ENCODE assay signal across 8 cellular contexts in the genomic region with DNA sequence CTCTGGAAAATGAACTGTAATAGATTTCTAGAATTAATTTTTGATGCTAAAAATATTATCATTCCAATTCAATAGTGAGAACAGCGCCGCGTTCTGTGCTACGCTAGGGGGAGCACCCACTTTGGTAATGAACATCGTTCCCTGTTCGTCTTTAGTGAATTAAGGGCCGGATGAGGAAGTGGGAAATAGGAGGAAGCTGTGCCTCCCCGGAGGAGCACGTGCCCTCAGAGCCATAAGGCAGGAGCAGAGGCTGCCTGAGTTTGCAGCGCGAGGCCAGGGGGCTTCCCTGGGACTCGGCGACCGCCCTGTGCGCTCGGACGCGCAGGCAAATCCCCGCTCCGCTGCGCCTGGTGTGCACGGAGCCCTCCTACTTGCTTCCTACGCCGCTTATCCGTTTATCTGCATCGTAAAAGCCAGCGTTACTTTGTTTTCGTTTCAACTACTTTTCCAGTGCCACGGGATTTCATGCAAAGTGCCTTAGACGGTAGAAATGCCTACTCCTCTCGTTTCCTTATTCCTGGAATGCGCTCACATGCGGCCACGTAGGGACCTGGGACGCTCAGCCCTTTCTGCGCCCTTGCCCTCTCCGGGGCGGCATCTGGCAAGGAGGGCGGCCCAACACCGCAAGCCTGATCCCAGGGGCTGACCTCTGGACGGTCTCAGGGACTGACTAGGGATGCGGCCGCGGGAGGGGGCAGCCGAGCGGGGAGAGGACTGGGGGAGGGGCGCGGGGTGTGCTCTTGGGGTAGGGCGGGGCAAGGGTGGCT.
DNase-seq lines count a peak whose midpoint lies in the region; ATAC-seq and TF ChIP-seq lines count a peak whose summit lies in the region.

No MANE protein-coding gene starts in this region.

- H3K4me3 ChIP-seq in Karpas-422 (ENCODE audit: low read length): no peak overlapping the region
- H3K4me3 ChIP-seq in foreskin fibroblast (ENCODE audit: low read depth in 1 of 2, low read length in 2 of 2): peak overlapping the region; percentile 33 to 46
- H3K4me3 ChIP-seq in upper lobe of left lung: peak overlapping the region in 3 of 4 donors; percentile 6 to 30 (median 16)

- H3K9me3 Mint-ChIP-seq in activated T-cell treated with anti-CD3 and anti-CD28 coated beads, Interleukin-2, amount 50 U/mL, for 24 hours: no peaks in the 10 kb centered on the region
- H3K9me3 Mint-ChIP-seq in nephron: no peaks in the 10 kb centered on the region
- no peaks in the 10 kb centered on the region for H3K9me3 Mint-ChIP-seq in activated CD8-positive, alpha-beta memory T cell treated with anti-CD3 and anti-CD28 coated beads, Interleukin-2, amount 10 ng/mL, durations not matched to agents 7 days and 5 days (ENCODE audit: low read depth)

- CTCF ChIA-PET in activated CD8-positive, alpha-beta memory T cell treated with anti-CD3 and anti-CD28 coated beads, Interleukin-2, amount 10 ng/mL, durations not matched to agents 7 days and 5 days (lab: Charles Lee): interaction anchor here (6.2 kb wide), 1 partner anchor 61 kb away, joined by 109 read pairs; no protein-coding TSS in a partner anchor

- TF ChIP-seq CTCF in foreskin fibroblast (IDR thresholded peaks at IDR 0.05; ENCODE audit: low read depth, low read length) (peak; percentile 65), nephron (IDR thresholded peaks at IDR 0.05; ENCODE audit: unreplicated experiment in 3 of 3) (peak; percentile 65 to 71 (median 70)), upper lobe of left lung (IDR thresholded peaks at IDR 0.05) (peak; percentile 28 to 57 (median 40))

- H3K79me2 ChIP-seq in Karpas-422 (ENCODE audit: low read length): no peaks in the 10 kb centered on the region

- H3K27me3 Mint-ChIP-seq in activated T-cell treated with anti-CD3 and anti-CD28 coated beads, Interleukin-2, amount 50 U/mL, for 24 hours: peaks cover 37% of the 10 kb centered on the region
- peaks cover 44% of the 10 kb centered on the region for H3K27me3 Mint-ChIP-seq in nephron (ENCODE audit: low read depth)
- H3K27me3 Mint-ChIP-seq in activated CD8-positive, alpha-beta memory T cell treated with anti-CD3 and anti-CD28 coated beads, Interleukin-2, amount 10 ng/mL, durations not matched to agents 7 days and 5 days: peaks cover 29% of the 10 kb centered on the region

- H3K36me3 Mint-ChIP-seq in activated T-cell treated with anti-CD3 and anti-CD28 coated beads, Interleukin-2, amount 50 U/mL, for 24 hours (ENCODE audit: low read depth): no peaks in the 10 kb centered on the region
- no peaks in the 10 kb centered on the region for H3K36me3 Mint-ChIP-seq in nephron (ENCODE audit: low read depth)
- no peaks in the 10 kb centered on the region for H3K36me3 Mint-ChIP-seq in activated CD8-positive, alpha-beta memory T cell treated with anti-CD3 and anti-CD28 coated beads, Interleukin-2, amount 10 ng/mL, durations not matched to agents 7 days and 5 days

- no peak overlapping the region for H2AFZ ChIP-seq in Karpas-422 (ENCODE audit: low read length)

- no peak overlapping the region for H3K27ac Mint-ChIP-seq in activated T-cell treated with anti-CD3 and anti-CD28 coated beads, Interleukin-2, amount 50 U/mL, for 24 hours
- H3K27ac Mint-ChIP-seq in nephron: peak overlapping the region in 2 of 3 experiments; percentile 75 to 92
- H3K27ac Mint-ChIP-seq in activated CD8-positive, alpha-beta memory T cell treated with anti-CD3 and anti-CD28 coated beads, Interleukin-2, amount 10 ng/mL, durations not matched to agents 7 days and 5 days: no peak overlapping the region

- TF ChIP-seq EP300 in upper lobe of left lung (IDR thresholded peaks at IDR 0.05): no peak

- DNase-seq in C1 segment of cervical spinal cord (lab: John Stamatoyannopoulos, UW): peak in 12 of 14 donors; percentile 6 to 58 (median 48)
- peak; percentile 70 for DNase-seq in Karpas-422
- peak; percentile 63 for DNase-seq in activated T-cell treated with anti-CD3 and anti-CD28 coated beads, Interleukin-2, amount 50 U/mL, for 24 hours
- peak; percentile 70 to 84 for DNase-seq in foreskin fibroblast
- peak; percentile 71 to 74 for DNase-seq in upper lobe of left lung
- no peak for DNase-seq in activated CD8-positive, alpha-beta memory T cell treated with anti-CD3 and anti-CD28 coated beads, Interleukin-2, amount 10 ng/mL, durations not matched to agents 7 days and 5 days

- no peaks in the 10 kb centered on the region for H3K9me2 ChIP-seq in Karpas-422 (replicated peaks; ENCODE audit: insufficient read depth, low read length)

- ATAC-seq in upper lobe of left lung (ENCODE audit: low FRiP score in 2 of 2): peak; percentile 62 to 81
- no peak for ATAC-seq in activated CD8-positive, alpha-beta memory T cell treated with anti-CD3 and anti-CD28 coated beads, Interleukin-2, amount 10 ng/mL, durations not matched to agents 7 days and 5 days
- no peak for ATAC-seq in HG03159 (IDR thresholded peaks at IDR 0.05; ENCODE audit: unreplicated experiment)

- H3K4me2 ChIP-seq in Karpas-422 (ENCODE audit: low read depth, low read length, poor library complexity, severe bottlenecking): no peak overlapping the region

- H3K4me1 Mint-ChIP-seq in activated T-cell treated with anti-CD3 and anti-CD28 coated beads, Interleukin-2, amount 50 U/mL, for 24 hours (ENCODE audit: low read depth): peaks cover 30% of the 10 kb centered on the region
- peaks cover 7% of the 10 kb centered on the region for H3K4me1 Mint-ChIP-seq in nephron
- H3K4me1 Mint-ChIP-seq in activated CD8-positive, alpha-beta memory T cell treated with anti-CD3 and anti-CD28 coated beads, Interleukin-2, amount 10 ng/mL, durations not matched to agents 7 days and 5 days: peaks cover 19% of the 10 kb centered on the region

- peaks cover 32% of the 10 kb centered on the region for H3K4me1 ChIP-seq in Karpas-422 (ENCODE audit: low read length)
- H3K4me1 ChIP-seq in upper lobe of left lung: peaks cover 14 to 23% (median 19%) of the 10 kb centered on the region in 4 donors

- peak overlapping the region; percentile 50 for H3K4me3 Mint-ChIP-seq in activated T-cell treated with anti-CD3 and anti-CD28 coated beads, Interleukin-2, amount 50 U/mL, for 24 hours
- H3K4me3 Mint-ChIP-seq in nephron: peak overlapping the region; percentile 70 to 80 (median 75)
- no peak overlapping the region for H3K4me3 Mint-ChIP-seq in activated CD8-positive, alpha-beta memory T cell treated with anti-CD3 and anti-CD28 coated beads, Interleukin-2, amount 10 ng/mL, durations not matched to agents 7 days and 5 days

- H3K36me3 ChIP-seq in Karpas-422 (ENCODE audit: insufficient read depth, low read length) (no peaks in the 10 kb centered on the region), upper lobe of left lung (no peaks in the 10 kb centered on the region)

- H3K27me3 ChIP-seq in Karpas-422 (ENCODE audit: low read length) (peaks cover 2% of the 10 kb centered on the region; the same call in 1 of the 2 replicates), upper lobe of left lung (no peaks in the 10 kb centered on the region)

- H3K9me3 ChIP-seq in Karpas-422 (ENCODE audit: low read length) (no peaks in the 10 kb centered on the region), upper lobe of left lung (no peaks in the 10 kb centered on the region)

- no peak overlapping the region for H3K27ac ChIP-seq in Karpas-422 (ENCODE audit: low read length)
- H3K27ac ChIP-seq in upper lobe of left lung: no peak overlapping the region

- no peaks in the 10 kb centered on the region for H4K20me1 ChIP-seq in Karpas-422 (ENCODE audit: insufficient read depth, low read depth, low read length)

- no peak overlapping the region for H3K9ac ChIP-seq in Karpas-422 (ENCODE audit: low read length)

- WGBS in upper lobe of left lung, 2 donors: 17 to 19% methylated on average over 37 to 49 of the region's 49 CpGs

- TF ChIP-seq POLR2A in upper lobe of left lung (IDR thresholded peaks at IDR 0.05): no peak

Comparison
In these comparisons a context has a peak if more than half of its experiments do, and no peak if none do; other contexts are left out.
1. H3K27ac Mint-ChIP-seq: peak in nephron (2 of 3); none in activated T-cell treated with anti-CD3 and anti-CD28 coated beads, Interleukin-2, amount 50 U/mL, for 24 hours (single experiment) and activated CD8-positive, alpha-beta memory T cell treated with anti-CD3 and anti-CD28 coated beads, Interleukin-2, amount 10 ng/mL, durations not matched to agents 7 days and 5 days (single experiment).
2. ATAC-seq: peak in upper lobe of left lung (2 of 2); none in activated CD8-positive, alpha-beta memory T cell treated with anti-CD3 and anti-CD28 coated beads, Interleukin-2, amount 10 ng/mL, durations not matched to agents 7 days and 5 days (single experiment) and HG03159 (single experiment).
3. Peak in every context shown above with its lines, with median percentiles within 50 percentile points of each other: CTCF ChIP-seq.